8 cellular contexts compared by ENCODE assay signal in genomic region chr19:3573858-3574637, GRCh38. TPM values are rescaled to one million over a fixed set of nuclear protein-coding genes. Genes with fewer than 3 reads are reported as not detected.
DNase-seq lines count a peak whose midpoint lies in the region; ATAC-seq, FAIRE-seq and TF ChIP-seq lines count a peak whose summit lies in the region.

No MANE protein-coding gene starts in this region.

- H3K27me3 ChIP-seq in ascending aorta, result no peaks in the 10 kb centered on the region
- H3K27me3 ChIP-seq in vagina, result no peaks in the 10 kb centered on the region

- peak; percentile 97 for FAIRE-seq in GM12891 (lab: Jason Lieb, UNC)

- H3K36me3 ChIP-seq in ascending aorta (peaks cover 0 to 6% of the 10 kb centered on the region in 2 donors), vagina (no peaks in the 10 kb centered on the region)

- intact Hi-C loops in ascending aorta (cut with DNase I), result loop anchor here (2.0 to 5.0 kb wide), 2 partner anchors 33 to 67 kb away; partner anchors contain the start of genes FZR1 and TBXA2R
- intact Hi-C loops in vagina (cut with DNase I), result no loop called here

- DNase-seq in GM12891 (ENCODE audit: insufficient read length, low spot score), result peak; percentile 87
- DNase-seq in NCI-H146 treated with DMSO at 0.1 percent for 48 hours (lab: John Stamatoyannopoulos, UW; ENCODE audit: unreplicated experiment), result peak; percentile 13
- peak; percentile 77 for DNase-seq in T-helper 22 cell (ENCODE audit: low read depth)
- peak; percentile 63 to 90 for DNase-seq in ascending aorta (ENCODE audit: low spot score in 2 of 2)
- DNase-seq in hepatic stellate cell (ENCODE audit: low spot score), result peak; percentile 87
- peak; percentile 65 for DNase-seq in putamen (ENCODE audit: low spot score)
- DNase-seq in vagina (ENCODE audit: extremely low spot score in 2 of 2), result peak in 1 of 2 donors; percentile 87

- peak overlapping the region; percentile 89 to 92 for H3K4me3 ChIP-seq in ascending aorta
- H3K4me3 ChIP-seq in vagina, result peak overlapping the region; percentile 90 to 92

- TF ChIP-seq POLR2A in GM12891 (IDR thresholded peaks at IDR 0.05; ENCODE audit: low read depth, low read length), result no peak
- TF ChIP-seq POLR2A in vagina (IDR thresholded peaks at IDR 0.05), result no peak

- TF ChIP-seq CTCF in ascending aorta (IDR thresholded peaks at IDR 0.05), result no peak
- no peak for TF ChIP-seq CTCF in vagina (IDR thresholded peaks at IDR 0.05)

- H3K9me3 ChIP-seq in ascending aorta (no peaks in the 10 kb centered on the region), vagina (no peaks in the 10 kb centered on the region)

- no peak overlapping the region for H3K27ac ChIP-seq in ascending aorta
- no peak overlapping the region for H3K27ac ChIP-seq in vagina

- peaks cover 8 to 21% of the 10 kb centered on the region in 2 donors for H3K4me1 ChIP-seq in ascending aorta
- peaks cover 34% of the 10 kb centered on the region for H3K4me1 ChIP-seq in vagina

- no peak for ATAC-seq in HG03571 (IDR thresholded peaks at IDR 0.05; ENCODE audit: unreplicated experiment)

TF ChIP-seq in GM12891, 5 proteins besides CTCF, POLR2A, EP300 and RAD21:
- no peak for TF ChIP-seq SPI1 (IDR thresholded peaks at IDR 0.05; ENCODE audit: low read depth, low read length)
- no peak for TF ChIP-seq PAX5 (IDR thresholded peaks at IDR 0.05; ENCODE audit: insufficient read depth, low read length, severe bottlenecking)
- no peak for TF ChIP-seq POU2F2 (IDR thresholded peaks at IDR 0.05; ENCODE audit: low read depth, low read length)
- TF ChIP-seq TAF1 (IDR thresholded peaks at IDR 0.05; ENCODE audit: low read depth, low read length), result no peak
- TF ChIP-seq POLR2AphosphoS5 (IDR thresholded peaks at IDR 0.05; ENCODE audit: low read depth, low read length), result no peak

RNA-seq across cellular contexts. Expression of gene HMG20B, which starts 1.3 kb away (rescaled TPM):
- polyA plus RNA-seq in GM12891 (2012; ENCODE audit: low read depth, missing spikeins), result 44.6 TPM
- total RNA-seq in ascending aorta (149 TPM), vagina (92.8 TPM)

RNA-seq across cellular contexts. Expression of gene GIPC3, which starts 11.2 kb away (rescaled TPM):
- 0.06 TPM for polyA plus RNA-seq in GM12891 (2012; ENCODE audit: low read depth, missing spikeins)
- 6.1 TPM for total RNA-seq in ascending aorta
- total RNA-seq in vagina, result 0.25 TPM

RNA-seq across cellular contexts. Expression of gene MFSD12, which starts 16.7 kb away (rescaled TPM):
- polyA plus RNA-seq in GM12891 (2012; ENCODE audit: low read depth, missing spikeins), result 22.7 TPM
- total RNA-seq in ascending aorta (133 TPM), vagina (48.4 TPM)

RNA-seq across cellular contexts. Expression of gene TBXA2R, which starts 32.6 kb away (rescaled TPM):
- 0.09 TPM for polyA plus RNA-seq in GM12891 (2012; ENCODE audit: low read depth, missing spikeins)
- total RNA-seq in ascending aorta (37.8 TPM), vagina (1.7 TPM)

RNA-seq across cellular contexts. Expression of gene TEKTIP1, which starts 35.1 kb away (rescaled TPM):
- polyA plus RNA-seq in GM12891 (2012; ENCODE audit: low read depth, missing spikeins), result 0.63 TPM
- total RNA-seq in ascending aorta (not detected), vagina (not detected)
